ENCODE assay signal across 1 cellular context in the genomic region with DNA sequence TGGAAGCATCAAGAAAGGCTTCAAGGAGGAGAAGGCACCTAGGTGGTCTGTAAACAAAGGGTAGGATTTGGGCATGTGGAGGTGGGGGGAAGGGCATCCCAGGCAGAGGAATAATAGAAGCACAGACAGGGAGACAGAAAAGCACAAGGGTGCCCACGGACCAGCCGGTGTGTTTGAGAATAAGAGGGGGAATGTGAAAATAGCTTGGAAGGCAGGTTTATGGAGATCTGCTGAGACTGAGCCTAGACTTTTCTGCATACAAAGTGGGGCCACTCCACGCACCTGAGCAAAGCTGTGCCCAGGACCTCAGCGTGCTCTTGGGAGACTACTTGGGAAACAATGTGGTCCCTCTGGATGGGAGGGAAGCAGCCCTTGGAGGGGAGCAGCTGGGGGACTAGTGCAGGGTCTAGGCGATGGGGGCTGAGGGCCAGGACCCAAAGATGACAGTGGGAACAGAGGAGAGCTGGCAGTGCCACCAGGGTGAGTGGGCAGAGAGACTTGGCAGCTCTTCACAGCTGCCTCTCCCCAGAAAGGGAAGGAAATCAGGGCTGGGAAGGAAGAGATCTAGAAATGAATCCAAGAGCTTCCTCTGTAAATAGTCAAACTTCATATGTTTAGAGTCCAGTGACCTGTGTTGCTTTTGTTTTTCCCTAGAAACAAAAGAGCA.
TF ChIP-seq lines count a peak whose summit lies in the region.

No MANE protein-coding gene starts in this region.

TF ChIP-seq in HepG2, 621 proteins besides CTCF, POLR2A, EP300 and RAD21 (continued from another document):
- TF ChIP-seq, protein P1, sequence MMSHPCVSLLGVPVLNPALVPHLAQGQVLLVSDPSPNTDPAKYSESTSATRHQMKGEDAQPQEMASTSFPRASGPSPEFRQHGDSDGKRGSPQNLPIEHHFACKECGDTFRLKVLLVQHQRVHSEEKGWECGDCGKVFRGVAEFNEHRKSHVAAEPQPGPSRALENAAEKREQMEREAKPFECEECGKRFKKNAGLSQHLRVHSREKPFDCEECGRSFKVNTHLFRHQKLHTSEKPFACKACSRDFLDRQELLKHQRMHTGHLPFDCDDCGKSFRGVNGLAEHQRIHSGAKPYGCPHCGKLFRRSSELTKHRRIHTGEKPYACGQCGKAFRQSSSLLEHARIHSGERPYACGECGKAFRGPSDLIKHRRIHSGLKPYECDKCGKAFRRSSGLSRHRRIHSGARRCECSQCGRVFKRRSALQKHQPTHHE (CRISPR knock-in tag; IDR thresholded peaks at IDR 0.05; ENCODE audit: borderline replicate concordance): no peak
- TF ChIP-seq HMG20B (CRISPR knock-in tag; conservative IDR thresholded peaks at IDR 0.05) (no peak), MEIS2 (CRISPR knock-in tag; IDR thresholded peaks at IDR 0.05) (no peak), GATAD1 (CRISPR knock-in tag; IDR thresholded peaks at IDR 0.05) (no peak), ZNF274 (CRISPR knock-in tag; IDR thresholded peaks at IDR 0.05) (no peak), ZNF136 (CRISPR knock-in tag; IDR thresholded peaks at IDR 0.05; ENCODE audit: low read depth) (no peak), FOXP1 (IDR thresholded peaks at IDR 0.05) (no peak), FOXP1 (CRISPR knock-in tag; IDR thresholded peaks at IDR 0.05) (no peak), ATF7-NPFF (CRISPR knock-in tag; IDR thresholded peaks at IDR 0.05; ENCODE audit: low read depth) (no peak)
- TF ChIP-seq, protein P2, sequence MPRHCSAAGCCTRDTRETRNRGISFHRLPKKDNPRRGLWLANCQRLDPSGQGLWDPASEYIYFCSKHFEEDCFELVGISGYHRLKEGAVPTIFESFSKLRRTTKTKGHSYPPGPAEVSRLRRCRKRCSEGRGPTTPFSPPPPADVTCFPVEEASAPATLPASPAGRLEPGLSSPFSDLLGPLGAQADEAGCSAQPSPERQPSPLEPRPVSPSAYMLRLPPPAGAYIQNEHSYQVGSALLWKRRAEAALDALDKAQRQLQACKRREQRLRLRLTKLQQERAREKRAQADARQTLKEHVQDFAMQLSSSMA (CRISPR knock-in tag; IDR thresholded peaks at IDR 0.05): no peak
- TF ChIP-seq, protein P3, sequence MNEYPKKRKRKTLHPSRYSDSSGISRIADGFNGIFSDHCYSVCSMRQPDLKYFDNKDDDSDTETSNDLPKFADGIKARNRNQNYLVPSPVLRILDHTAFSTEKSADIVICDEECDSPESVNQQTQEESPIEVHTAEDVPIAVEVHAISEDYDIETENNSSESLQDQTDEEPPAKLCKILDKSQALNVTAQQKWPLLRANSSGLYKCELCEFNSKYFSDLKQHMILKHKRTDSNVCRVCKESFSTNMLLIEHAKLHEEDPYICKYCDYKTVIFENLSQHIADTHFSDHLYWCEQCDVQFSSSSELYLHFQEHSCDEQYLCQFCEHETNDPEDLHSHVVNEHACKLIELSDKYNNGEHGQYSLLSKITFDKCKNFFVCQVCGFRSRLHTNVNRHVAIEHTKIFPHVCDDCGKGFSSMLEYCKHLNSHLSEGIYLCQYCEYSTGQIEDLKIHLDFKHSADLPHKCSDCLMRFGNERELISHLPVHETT (CRISPR knock-in tag; conservative IDR thresholded peaks at IDR 0.05): no peak
- TF ChIP-seq, protein P4, sequence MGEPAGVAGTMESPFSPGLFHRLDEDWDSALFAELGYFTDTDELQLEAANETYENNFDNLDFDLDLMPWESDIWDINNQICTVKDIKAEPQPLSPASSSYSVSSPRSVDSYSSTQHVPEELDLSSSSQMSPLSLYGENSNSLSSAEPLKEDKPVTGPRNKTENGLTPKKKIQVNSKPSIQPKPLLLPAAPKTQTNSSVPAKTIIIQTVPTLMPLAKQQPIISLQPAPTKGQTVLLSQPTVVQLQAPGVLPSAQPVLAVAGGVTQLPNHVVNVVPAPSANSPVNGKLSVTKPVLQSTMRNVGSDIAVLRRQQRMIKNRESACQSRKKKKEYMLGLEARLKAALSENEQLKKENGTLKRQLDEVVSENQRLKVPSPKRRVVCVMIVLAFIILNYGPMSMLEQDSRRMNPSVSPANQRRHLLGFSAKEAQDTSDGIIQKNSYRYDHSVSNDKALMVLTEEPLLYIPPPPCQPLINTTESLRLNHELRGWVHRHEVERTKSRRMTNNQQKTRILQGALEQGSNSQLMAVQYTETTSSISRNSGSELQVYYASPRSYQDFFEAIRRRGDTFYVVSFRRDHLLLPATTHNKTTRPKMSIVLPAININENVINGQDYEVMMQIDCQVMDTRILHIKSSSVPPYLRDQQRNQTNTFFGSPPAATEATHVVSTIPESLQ (CRISPR knock-in tag; conservative IDR thresholded peaks at IDR 0.05): no peak
- TF ChIP-seq, protein P5, sequence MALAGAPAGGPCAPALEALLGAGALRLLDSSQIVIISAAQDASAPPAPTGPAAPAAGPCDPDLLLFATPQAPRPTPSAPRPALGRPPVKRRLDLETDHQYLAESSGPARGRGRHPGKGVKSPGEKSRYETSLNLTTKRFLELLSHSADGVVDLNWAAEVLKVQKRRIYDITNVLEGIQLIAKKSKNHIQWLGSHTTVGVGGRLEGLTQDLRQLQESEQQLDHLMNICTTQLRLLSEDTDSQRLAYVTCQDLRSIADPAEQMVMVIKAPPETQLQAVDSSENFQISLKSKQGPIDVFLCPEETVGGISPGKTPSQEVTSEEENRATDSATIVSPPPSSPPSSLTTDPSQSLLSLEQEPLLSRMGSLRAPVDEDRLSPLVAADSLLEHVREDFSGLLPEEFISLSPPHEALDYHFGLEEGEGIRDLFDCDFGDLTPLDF (CRISPR knock-in tag; IDR thresholded peaks at IDR 0.05): no peak
